In the genomic region with DNA sequence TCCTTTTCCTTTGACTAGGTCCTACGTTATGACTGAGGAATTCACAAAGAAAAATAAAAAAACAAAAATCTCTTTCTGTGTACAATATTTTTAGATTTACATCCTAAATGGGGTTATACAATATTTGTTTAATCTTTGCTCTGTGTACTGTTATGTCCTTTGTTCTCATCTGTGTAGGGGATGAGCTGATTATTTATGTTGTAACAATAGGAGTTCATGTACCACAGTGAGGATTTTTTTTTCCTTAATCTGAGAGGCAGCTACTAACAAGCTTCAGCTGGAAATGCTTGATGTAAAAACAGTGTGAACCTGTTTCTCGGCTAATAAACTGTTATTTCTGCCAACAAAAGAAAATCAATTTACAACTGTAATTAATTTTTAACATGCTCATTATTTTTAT, we compare ENCODE assay signal across 18 cellular contexts.
"Had no signal": no experiment of that assay in that cellular context is flagged by ENCODE, and none has a peak within 500 bp of the region (broad histone marks: within the 10 kb centered on the region; RNA-seq: fewer than 3 reads in every experiment).

No MANE protein-coding gene starts in this region.

- DNase-seq: activated B cell treated with CpG ODN at 0.5 μM for 24 hours; activated CD4-positive, alpha-beta T cell treated with anti-CD3 and anti-CD28 coated beads for 1 hour; activated CD4-positive, alpha-beta T cell treated with anti-CD3 and anti-CD28 coated beads, Interleukin-2, amount 10 ng/mL, durations not matched to agents 24 days and 14 days; activated CD4-positive, alpha-beta T cell treated with anti-CD3 and anti-CD28 coated beads, Interleukin-2, amount 50 U/mL, for 48 hours; activated CD8-positive, alpha-beta memory T cell treated with anti-CD3 and anti-CD28 coated beads, Interleukin-2, amount 10 ng/mL, durations not matched to agents 7 days and 5 days; activated gamma-delta T cell; activated naive CD4-positive, alpha-beta T cell treated with anti-CD3 and anti-CD28 coated beads for 36 hours; activated T-cell treated with anti-CD3 and anti-CD28 coated beads, Interleukin-2, amount 50 U/mL, for 24 hours; colonic mucosa; Kasumi-1; KBM-7; NCI-H1105 treated with DMSO at 0.1 percent for 48 hours; NCI-H1436 treated with DMSO at 0.1 percent for 48 hours; NCI-H446; NCI-H524; Peyer's patch; SHP77; SW 1271 had no signal
